In the genomic region with DNA sequence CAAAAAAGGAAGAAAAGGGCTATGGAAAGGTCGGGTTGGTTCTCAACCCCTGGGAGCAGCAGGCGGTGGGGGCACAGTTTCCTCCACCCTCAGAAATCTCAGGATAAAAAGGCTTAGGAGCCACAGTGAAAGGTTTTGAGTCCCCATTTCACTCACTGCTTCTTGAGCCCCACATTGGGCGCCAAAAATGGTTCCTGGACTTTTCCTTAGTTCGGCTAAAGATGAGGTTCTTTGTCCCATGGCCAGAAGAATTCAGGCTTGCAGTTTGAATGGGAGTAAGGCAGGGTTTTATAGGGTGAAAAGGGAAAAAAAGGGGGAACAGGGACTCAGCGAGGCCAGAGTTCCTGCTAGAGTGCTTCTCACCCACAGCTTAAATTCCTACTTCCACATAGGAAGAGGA, we compare ENCODE assay signal across 27 cellular contexts.
DNase-seq lines count a peak whose midpoint lies in the region; ATAC-seq and TF ChIP-seq lines count a peak whose summit lies in the region.
"Had no signal": no experiment of that assay in that cellular context is flagged by ENCODE, and none has a peak within 500 bp of the region (broad histone marks: within the 10 kb centered on the region; RNA-seq: fewer than 3 reads in every experiment).

No MANE protein-coding gene starts in this region.

- ATAC-seq in activated CD4-positive, CD25-positive, alpha-beta regulatory T cell treated with anti-CD3 and anti-CD28 coated beads, Interleukin-2, amount 50 U/mL, for 24 hours: no peak
- ATAC-seq: mucosa of descending colon; stimulated activated naive CD8-positive, alpha-beta T cell treated with anti-CD3 and anti-CD28 coated beads, Interleukin-15, amount 100 ng/mL, for 72 hours had no signal

- POLR2A ChIA-PET in HEK293 (lab: Yijun Ruan, JAX): no interaction called here

- no peak overlapping the region for H3K27ac ChIP-seq in HEK293 (ENCODE audit: extremely low read depth, low read depth, low read length)
- H3K27ac ChIP-seq: 22Rv1, brain microvascular endothelial cell, HL-60, sigmoid colon, tibial nerve had no signal

- H3K4me1 ChIP-seq in HEK293 (ENCODE audit: control insufficient read depth, insufficient read depth, low read length): no peaks in the 10 kb centered on the region
- H3K4me1 ChIP-seq: sigmoid colon, tibial nerve had no signal

- CTCF ChIA-PET in HEK293 (lab: Yijun Ruan, JAX): no interaction called here

- H3K4me3 ChIP-seq in HEK293 (ENCODE audit: low read depth, low read length) (no peak overlapping the region), astrocyte of the spinal cord (ENCODE audit: low read depth, low read length) (no peak overlapping the region)
- H3K4me3 ChIP-seq: mucosa of descending colon, sigmoid colon, tibial nerve had no signal

- TF ChIP-seq CTCF in HEK293 (tag by site-specific recombination; IDR thresholded peaks at IDR 0.05): no peak
- no peak for TF ChIP-seq CTCF in astrocyte of the spinal cord (IDR thresholded peaks at IDR 0.05; ENCODE audit: low read depth, low read length)

- no peaks in the 10 kb centered on the region for H3K9me3 ChIP-seq in HEK293 (ENCODE audit: control insufficient read depth, insufficient read depth, low read depth, low read length)

- in situ Hi-C loops in astrocyte of the spinal cord (cut with HindIII; ENCODE audit: low sequenced_read_pairs): no loop called here

- no peaks in the 10 kb centered on the region for H3K36me3 ChIP-seq in HEK293 (ENCODE audit: control insufficient read depth in 2 of 2, insufficient read depth in 1 of 2, low read length in 2 of 2)
- H3K36me3 ChIP-seq: brain microvascular endothelial cell had no signal

- DNase-seq in DMS 273 (lab: John Stamatoyannopoulos, UW; ENCODE audit: unreplicated experiment) (peak; percentile 23), DMS 273 treated with DMSO at 0.1 percent for 48 hours (lab: John Stamatoyannopoulos, UW) (no peak), astrocyte of the spinal cord (ENCODE audit: low read depth, low spot score) (peak; percentile 6), lung microvascular endothelial cell (ENCODE audit: low read depth in 2 of 2) (peak; percentile 13 to 18), hippocampal formation (lab: John Stamatoyannopoulos, UW) (no peak), OCI-M2 (lab: John Stamatoyannopoulos, UW; ENCODE audit: unreplicated experiment) (no peak)
- DNase-seq: activated CD4-positive, alpha-beta T cell treated with anti-CD3 and anti-CD28 coated beads for 1 hour; activated CD8-positive, alpha-beta memory T cell treated with anti-CD3 and anti-CD28 coated beads for 24 hours; activated gamma-delta T cell; activated T-cell treated with anti-CD3 and anti-CD28 coated beads, Interleukin-2, amount 50 U/mL, for 1 hour; brain microvascular endothelial cell; CD4-positive, alpha-beta memory T cell; effector CD4-positive, alpha-beta T cell; H9; mucosa of descending colon; NCI-H1436; NCI-H2107; NCI-H524; RPMI8226; sigmoid colon; stimulated activated naive CD8-positive, alpha-beta T cell treated with anti-CD3 and anti-CD28 coated beads, Interleukin-15, amount 100 ng/mL, for 72 hours; T-helper 1 cell had no signal

TF ChIP-seq in HEK293, 187 proteins besides CTCF, POLR2A, EP300 and RAD21:
- peak; percentile 32 for TF ChIP-seq SETDB1 (IDR thresholded peaks at IDR 0.05; ENCODE audit: insufficient read length, low read length)
- TF ChIP-seq, protein P1, sequence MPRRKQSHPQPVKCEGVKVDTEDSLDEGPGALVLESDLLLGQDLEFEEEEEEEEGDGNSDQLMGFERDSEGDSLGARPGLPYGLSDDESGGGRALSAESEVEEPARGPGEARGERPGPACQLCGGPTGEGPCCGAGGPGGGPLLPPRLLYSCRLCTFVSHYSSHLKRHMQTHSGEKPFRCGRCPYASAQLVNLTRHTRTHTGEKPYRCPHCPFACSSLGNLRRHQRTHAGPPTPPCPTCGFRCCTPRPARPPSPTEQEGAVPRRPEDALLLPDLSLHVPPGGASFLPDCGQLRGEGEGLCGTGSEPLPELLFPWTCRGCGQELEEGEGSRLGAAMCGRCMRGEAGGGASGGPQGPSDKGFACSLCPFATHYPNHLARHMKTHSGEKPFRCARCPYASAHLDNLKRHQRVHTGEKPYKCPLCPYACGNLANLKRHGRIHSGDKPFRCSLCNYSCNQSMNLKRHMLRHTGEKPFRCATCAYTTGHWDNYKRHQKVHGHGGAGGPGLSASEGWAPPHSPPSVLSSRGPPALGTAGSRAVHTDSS (tag by site-specific recombination; IDR thresholded peaks at IDR 0.05): no peak
- 0 out of 2 replicates have a peak, but pooled peaks have one; percentile 12 for TF ChIP-seq ZNF626 (tag by site-specific recombination; IDR thresholded peaks at IDR 0.05)
- no peak for TF ChIP-seq BCL11A (tag by site-specific recombination; IDR thresholded peaks at IDR 0.05; ENCODE audit: low read depth)
- TF ChIP-seq, protein P2, sequence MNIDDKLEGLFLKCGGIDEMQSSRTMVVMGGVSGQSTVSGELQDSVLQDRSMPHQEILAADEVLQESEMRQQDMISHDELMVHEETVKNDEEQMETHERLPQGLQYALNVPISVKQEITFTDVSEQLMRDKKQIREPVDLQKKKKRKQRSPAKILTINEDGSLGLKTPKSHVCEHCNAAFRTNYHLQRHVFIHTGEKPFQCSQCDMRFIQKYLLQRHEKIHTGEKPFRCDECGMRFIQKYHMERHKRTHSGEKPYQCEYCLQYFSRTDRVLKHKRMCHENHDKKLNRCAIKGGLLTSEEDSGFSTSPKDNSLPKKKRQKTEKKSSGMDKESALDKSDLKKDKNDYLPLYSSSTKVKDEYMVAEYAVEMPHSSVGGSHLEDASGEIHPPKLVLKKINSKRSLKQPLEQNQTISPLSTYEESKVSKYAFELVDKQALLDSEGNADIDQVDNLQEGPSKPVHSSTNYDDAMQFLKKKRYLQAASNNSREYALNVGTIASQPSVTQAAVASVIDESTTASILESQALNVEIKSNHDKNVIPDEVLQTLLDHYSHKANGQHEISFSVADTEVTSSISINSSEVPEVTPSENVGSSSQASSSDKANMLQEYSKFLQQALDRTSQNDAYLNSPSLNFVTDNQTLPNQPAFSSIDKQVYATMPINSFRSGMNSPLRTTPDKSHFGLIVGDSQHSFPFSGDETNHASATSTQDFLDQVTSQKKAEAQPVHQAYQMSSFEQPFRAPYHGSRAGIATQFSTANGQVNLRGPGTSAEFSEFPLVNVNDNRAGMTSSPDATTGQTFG (tag by site-specific recombination; IDR thresholded peaks at IDR 0.05; ENCODE audit: borderline replicate concordance): no peak

Comparison
In these comparisons a context has a peak if more than half of its experiments do, and no peak if none do; other contexts are left out.
1. DNase-seq: peak in DMS 273 (single experiment), astrocyte of the spinal cord (single experiment) and lung microvascular endothelial cell (2 of 2); none in DMS 273 treated with DMSO at 0.1 percent for 48 hours (single experiment), hippocampal formation (0 of 2) and OCI-M2 (single experiment).